In genomic region chr1:19715334-19716203, GRCh38 we compare ENCODE assay signal across 9 cellular contexts. TPM values are rescaled to one million over a fixed set of nuclear protein-coding genes. Genes with fewer than 3 reads are reported as not detected.
DNase-seq lines count a peak whose midpoint lies in the region; ATAC-seq and TF ChIP-seq lines count a peak whose summit lies in the region.
"Had no signal": no experiment of that assay in that cellular context is flagged by ENCODE, and none has a peak within 500 bp of the region (broad histone marks: within the 10 kb centered on the region; RNA-seq: fewer than 3 reads in every experiment).

No MANE protein-coding gene starts in this region.

- no peak overlapping the region for H3K4me2 ChIP-seq in neural cell (ENCODE audit: low read length)

- H3K79me2 ChIP-seq in neural cell (replicated peaks; ENCODE audit: insufficient read depth, low read length): no peaks in the 10 kb centered on the region

- no peaks in the 10 kb centered on the region for H3K4me1 ChIP-seq in Peyer's patch

- H3K4me3 ChIP-seq in LNCaP clone FGC (ENCODE audit: low read depth, low read length): no peak overlapping the region
- no peak overlapping the region for H3K4me3 ChIP-seq in Peyer's patch
- H3K4me3 ChIP-seq in neural cell (ENCODE audit: low read length): no peak overlapping the region
- H3K4me3 ChIP-seq: BLaER1 treated with 17β-estradiol and CSF1 and Interleukin-3, amounts not matched to agents 10 nM and 100 nM had no signal

- H3K27ac ChIP-seq in 22Rv1: no peak overlapping the region
- no peak overlapping the region for H3K27ac ChIP-seq in Peyer's patch
- H3K27ac ChIP-seq in neural cell (ENCODE audit: low read length): no peak overlapping the region
- H3K27ac ChIP-seq: BLaER1 treated with 17β-estradiol and CSF1 and Interleukin-3, amounts not matched to agents 10 nM and 100 nM had no signal

- no peak overlapping the region for H3K9ac ChIP-seq in neural cell (ENCODE audit: low read length)
- H3K9ac ChIP-seq: BLaER1 treated with 17β-estradiol and CSF1 and Interleukin-3, amounts not matched to agents 10 nM and 100 nM had no signal

- DNase-seq in LNCaP clone FGC (ENCODE audit: low read depth) (peak; percentile 77), Peyer's patch (peak; percentile 86 to 95 (median 92)), fibroblast of gingiva (ENCODE audit: low read depth) (peak; percentile 89)
- peak; percentile 82 for DNase-seq in activated T-cell treated with anti-CD3 and anti-CD28 coated beads, Interleukin-2, amount 50 U/mL, for 1 hour
- peak; percentile 92 for DNase-seq in stimulated activated naive CD8-positive, alpha-beta T cell treated with anti-CD3 and anti-CD28 coated beads, Interleukin-15, Interleukin-2, amounts not matched to agents 100 U/mL and 50 U/mL, for 24 hours

- no peaks in the 10 kb centered on the region for H3K9me2 ChIP-seq in neural cell (ENCODE audit: insufficient read depth, low read length)

- no peaks in the 10 kb centered on the region for H3K9me3 ChIP-seq in Peyer's patch
- no peaks in the 10 kb centered on the region for H3K9me3 ChIP-seq in neural cell (ENCODE audit: low read length)
- H3K9me3 ChIP-seq: BLaER1 treated with 17β-estradiol and CSF1 and Interleukin-3, amounts not matched to agents 10 nM and 100 nM had no signal

- H3K36me3 ChIP-seq in Peyer's patch: peaks cover 0 to 5% (median 0%) of the 10 kb centered on the region in 3 donors
- no peaks in the 10 kb centered on the region for H3K36me3 ChIP-seq in neural cell (ENCODE audit: insufficient read depth, low read length)
- H3K36me3 ChIP-seq: BLaER1 treated with 17β-estradiol and CSF1 and Interleukin-3, amounts not matched to agents 10 nM and 100 nM had no signal

- H3F3A ChIP-seq in neural cell (ENCODE audit: insufficient read depth, low read length, poor library complexity, severe bottlenecking): no peaks in the 10 kb centered on the region

- TF ChIP-seq CTCF in 22Rv1 (IDR thresholded peaks at IDR 0.05) (peak; percentile 95), LNCaP clone FGC (IDR thresholded peaks at IDR 0.05; ENCODE audit: control insufficient read depth, extremely low read depth, insufficient read depth) (peak; percentile 67), Peyer's patch (IDR thresholded peaks at IDR 0.05) (peak; percentile 55 to 84 (median 78)), neural cell (IDR thresholded peaks at IDR 0.05; ENCODE audit: poor library complexity, severe bottlenecking) (peak; percentile 77)

- no peaks in the 10 kb centered on the region for H4K20me1 ChIP-seq in neural cell (ENCODE audit: insufficient read depth)
- H4K20me1 ChIP-seq: BLaER1 treated with 17β-estradiol and CSF1 and Interleukin-3, amounts not matched to agents 10 nM and 100 nM had no signal

- no peak for TF ChIP-seq POLR2A in Peyer's patch (IDR thresholded peaks at IDR 0.05)

- TF ChIP-seq EP300 in neural cell (conservative IDR thresholded peaks at IDR 0.05; ENCODE audit: poor library complexity, severe bottlenecking): no peak

- H3K27me3 ChIP-seq in Peyer's patch (no peaks in the 10 kb centered on the region), neural cell (ENCODE audit: insufficient read depth, low read depth, low read length) (no peaks in the 10 kb centered on the region)
- H3K27me3 ChIP-seq: BLaER1 treated with 17β-estradiol and CSF1 and Interleukin-3, amounts not matched to agents 10 nM and 100 nM had no signal

- no peak overlapping the region for H2AFZ ChIP-seq in neural cell (ENCODE audit: low read depth, low read length)

- peak; percentile 66 for TF ChIP-seq RAD21 in neural cell (conservative IDR thresholded peaks at IDR 0.05)

- ATAC-seq in GM18511 (IDR thresholded peaks at IDR 0.05; ENCODE audit: unreplicated experiment): peak; percentile 50
- ATAC-seq in stimulated activated naive CD8-positive, alpha-beta T cell treated with anti-CD3 and anti-CD28 coated beads, Interleukin-15, Interleukin-2, amounts not matched to agents 100 U/mL and 50 U/mL, for 24 hours: peak; percentile 92

TF ChIP-seq in neural cell, 6 proteins besides CTCF, POLR2A, EP300 and RAD21:
- TF ChIP-seq POLR2AphosphoS5 (IDR thresholded peaks at IDR 0.05): no peak
- peak; percentile 70 for TF ChIP-seq SMC3 (conservative IDR thresholded peaks at IDR 0.05; ENCODE audit: poor library complexity)

RNA-seq across cellular contexts. Expression of gene HTR6, which starts 50.9 kb away (rescaled TPM):
- under 1 TPM in 1 of 4 donors, not detected in 3; 0.88 TPM for total RNA-seq in Peyer's patch
- polyA plus RNA-seq in neural cell: not detected in 2 replicates
- not detected in 2 replicates for polyA minus RNA-seq in neural cell
